ENCODE assay signal across 21 cellular contexts in the genomic region with DNA sequence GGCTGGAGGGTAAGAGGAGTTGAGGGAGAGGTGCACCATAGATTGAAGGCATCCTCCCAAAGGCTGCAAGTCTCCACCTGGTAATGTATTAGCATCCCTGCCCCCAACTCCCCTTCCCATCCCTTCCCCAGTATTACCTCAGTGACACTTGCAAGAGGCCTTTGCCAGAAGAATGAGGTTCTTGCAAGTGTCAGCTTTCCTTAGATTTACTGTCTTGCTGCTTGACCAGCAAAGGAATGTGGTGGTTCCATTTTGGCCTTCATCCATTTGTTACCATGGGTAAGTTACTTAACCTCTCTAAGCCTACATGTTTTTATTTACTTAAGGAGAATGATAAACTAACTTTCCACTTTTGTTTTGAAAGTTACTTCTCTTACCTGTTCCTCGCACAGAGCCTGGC.
"Had no signal": no experiment of that assay in that cellular context is flagged by ENCODE, and none has a peak within 500 bp of the region (broad histone marks: within the 10 kb centered on the region; RNA-seq: fewer than 3 reads in every experiment).

No MANE protein-coding gene starts in this region.

- H3K4me3 Mint-ChIP-seq: activated CD4-positive, alpha-beta T cell treated with anti-CD3 and anti-CD28 coated beads for 36 hours; activated CD8-positive, alpha-beta memory T cell treated with anti-CD3 and anti-CD28 coated beads, Interleukin-2, amount 10 ng/mL, durations not matched to agents 7 days and 5 days; activated CD8-positive, alpha-beta T cell treated with anti-CD3 and anti-CD28 coated beads, Interleukin-2, amount 10 ng/mL, durations not matched to agents 7 days and 5 days; activated naive CD8-positive, alpha-beta T cell; activated T-cell treated with anti-CD3 and anti-CD28 coated beads, Interleukin-2, amount 50 U/mL, for 72 hours; naive thymus-derived CD8-positive, alpha-beta T cell; neural crest cell; stimulated activated naive CD8-positive, alpha-beta T cell treated with anti-CD3 and anti-CD28 coated beads, Interleukin-15, Interleukin-2, amounts not matched to agents 100 ng/mL and 50 ng/mL, for 24 hours; type B pancreatic cell had no signal

- H3K4me1 Mint-ChIP-seq: activated CD4-positive, alpha-beta T cell treated with anti-CD3 and anti-CD28 coated beads for 36 hours; activated CD8-positive, alpha-beta memory T cell treated with anti-CD3 and anti-CD28 coated beads, Interleukin-2, amount 10 ng/mL, durations not matched to agents 7 days and 5 days had no signal

- H3K27me3 Mint-ChIP-seq: activated CD8-positive, alpha-beta memory T cell treated with anti-CD3 and anti-CD28 coated beads, Interleukin-2, amount 10 ng/mL, durations not matched to agents 7 days and 5 days; activated naive CD8-positive, alpha-beta T cell; stimulated activated naive CD8-positive, alpha-beta T cell treated with anti-CD3 and anti-CD28 coated beads, Interleukin-15, Interleukin-2, amounts not matched to agents 100 ng/mL and 50 ng/mL, for 24 hours had no signal

- H3K9me3 Mint-ChIP-seq: naive thymus-derived CD8-positive, alpha-beta T cell; neural crest cell; stimulated activated naive CD8-positive, alpha-beta T cell treated with anti-CD3 and anti-CD28 coated beads, Interleukin-15, Interleukin-2, amounts not matched to agents 100 ng/mL and 50 ng/mL, for 24 hours; type B pancreatic cell had no signal

- H3K36me3 Mint-ChIP-seq: activated CD8-positive, alpha-beta memory T cell treated with anti-CD3 and anti-CD28 coated beads, Interleukin-2, amount 10 ng/mL, durations not matched to agents 7 days and 5 days; activated naive CD8-positive, alpha-beta T cell; naive thymus-derived CD8-positive, alpha-beta T cell; type B pancreatic cell had no signal

- ATAC-seq: activated CD4-positive, alpha-beta T cell treated with anti-CD3 and anti-CD28 coated beads for 36 hours; activated CD8-positive, alpha-beta memory T cell treated with anti-CD3 and anti-CD28 coated beads, Interleukin-2, amount 10 ng/mL, durations not matched to agents 7 days and 5 days; activated CD8-positive, alpha-beta T cell treated with anti-CD3 and anti-CD28 coated beads, Interleukin-2, amount 10 ng/mL, durations not matched to agents 7 days and 5 days; activated T-cell treated with anti-CD3 and anti-CD28 coated beads, Interleukin-2, amount 50 U/mL, for 72 hours; esophagus mucosa; left colon; naive thymus-derived CD8-positive, alpha-beta T cell; right cardiac atrium had no signal

- H3K27ac Mint-ChIP-seq: activated CD4-positive, alpha-beta T cell treated with anti-CD3 and anti-CD28 coated beads for 36 hours; activated CD8-positive, alpha-beta memory T cell treated with anti-CD3 and anti-CD28 coated beads, Interleukin-2, amount 10 ng/mL, durations not matched to agents 7 days and 5 days; activated CD8-positive, alpha-beta T cell treated with anti-CD3 and anti-CD28 coated beads, Interleukin-2, amount 10 ng/mL, durations not matched to agents 7 days and 5 days; activated naive CD8-positive, alpha-beta T cell; activated T-cell treated with anti-CD3 and anti-CD28 coated beads, Interleukin-2, amount 50 U/mL, for 72 hours; naive thymus-derived CD8-positive, alpha-beta T cell; stimulated activated naive CD8-positive, alpha-beta T cell treated with anti-CD3 and anti-CD28 coated beads, Interleukin-15, Interleukin-2, amounts not matched to agents 100 ng/mL and 50 ng/mL, for 24 hours; type B pancreatic cell had no signal

- DNase-seq: activated CD4-positive, alpha-beta T cell treated with anti-CD3 and anti-CD28 coated beads for 36 hours; activated CD4-positive, CD25-positive, alpha-beta regulatory T cell; activated CD8-positive, alpha-beta memory T cell treated with anti-CD3 and anti-CD28 coated beads, Interleukin-2, amount 10 ng/mL, durations not matched to agents 7 days and 5 days; activated CD8-positive, alpha-beta T cell treated with anti-CD3 and anti-CD28 coated beads, Interleukin-2, amount 10 ng/mL, durations not matched to agents 7 days and 5 days; activated naive CD4-positive, alpha-beta T cell treated with Interleukin-2 at 50 U/mL for 16 hours; activated T-cell treated with anti-CD3 and anti-CD28 coated beads, Interleukin-2, amount 50 U/mL, for 72 hours; aorta; central memory CD4-positive, alpha-beta T cell; islet precursor cell; left colon; mesenchymal stem cell; naive thymus-derived CD8-positive, alpha-beta T cell; occipital lobe; right cardiac atrium; spleen; uterus had no signal
